In the genomic region with DNA sequence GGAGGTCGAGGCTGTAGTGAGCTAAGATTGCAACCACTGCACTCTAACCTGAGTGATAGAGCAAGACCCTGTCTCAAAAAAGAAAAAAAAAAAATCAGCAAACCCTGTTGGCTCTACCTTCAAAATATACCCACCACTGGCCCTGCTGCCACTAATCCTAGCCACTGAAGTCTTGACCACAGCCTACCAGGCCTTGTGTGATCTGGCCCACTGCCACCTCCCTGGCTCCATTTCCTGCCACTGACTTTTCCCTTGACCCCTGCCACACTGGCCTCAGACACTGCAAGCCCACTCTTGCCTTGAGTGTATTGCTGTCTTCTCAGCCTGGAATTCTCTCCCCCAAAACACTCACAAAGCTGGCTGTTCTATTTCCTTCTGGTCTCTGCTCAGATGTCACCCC, we compare ENCODE assay signal across 19 cellular contexts. TPM values are rescaled to one million over a fixed set of nuclear protein-coding genes. Genes with fewer than 3 reads are reported as not detected.
A peak's percentile ranks its signal among the peaks of the same experiment; 100 is the strongest.
DNase-seq lines count a peak whose midpoint lies in the region; ATAC-seq, FAIRE-seq and TF ChIP-seq lines count a peak whose summit lies in the region.
"Had no signal": no experiment of that assay in that cellular context is flagged by ENCODE, and none has a peak within 500 bp of the region (broad histone marks: within the 10 kb centered on the region; RNA-seq: fewer than 3 reads in every experiment).

No MANE protein-coding gene starts in this region.

- no peak for DNase-seq in MCF 10A (ENCODE audit: unreplicated experiment)
- no peak for DNase-seq in breast epithelium (ENCODE audit: low spot score in 2 of 2)
- DNase-seq in K562 (ENCODE audit: extremely low read depth in 1 of 4, low spot score in 3 of 4) = no peak
- DNase-seq in mesenchymal stem cell = no peak
- peak; percentile 62 for DNase-seq in posterior vena cava (ENCODE audit: low spot score)
- DNase-seq in RKO (ENCODE audit: low spot score) = no peak
- no peak for DNase-seq in NCI-H526 (lab: John Stamatoyannopoulos, UW)
- DNase-seq: BE2C; CD4-positive, alpha-beta memory T cell; DMS153; DMS79 treated with DMSO at 0.1 percent for 48 hours; EL had no signal

- 25% methylated on average over 1 of the region's 1 CpG for WGBS in K562 (ENCODE audit: insufficient coverage, low coverage, missing lambda C conversion rate)
- 73% methylated on average over 1 of the region's 1 CpG for WGBS in mesenchymal stem cell

- no peak overlapping the region for H3K4me3 ChIP-seq in breast epithelium
- H3K4me3 ChIP-seq in K562 = no peak overlapping the region
- H3K4me3 ChIP-seq in mesenchymal stem cell (ENCODE audit: insufficient read depth in 1 of 2, low read depth in 1 of 2, low read length in 2 of 2) = no peak overlapping the region

- no peak overlapping the region for H2BK120ac ChIP-seq in mesenchymal stem cell (ENCODE audit: low read depth, low read length)

- CTCF ChIA-PET in MCF 10A (lab: Yijun Ruan, JAX) = interaction anchor here (1.1 kb wide), 1 partner anchor 18 kb away, joined by 3 read pairs; no protein-coding TSS in a partner anchor
- CTCF ChIA-PET in K562 (lab: Yijun Ruan, JAX; ENCODE audit: low intra/inter-chr PET ratio) = no interaction called here

- peak overlapping the region; percentile 61 for H3K27ac Mint-ChIP-seq in MCF 10A (ENCODE audit: low read depth, unreplicated experiment)

- TF ChIP-seq EP300 in K562 (IDR thresholded peaks at IDR 0.05; ENCODE audit: low read length) = no peak

- peak overlapping the region in 1 of 2 experiments; percentile 41 for H3K18ac ChIP-seq in mesenchymal stem cell (ENCODE audit: low read depth in 1 of 2, low read length in 2 of 2)

- BruUV-seq in MCF 10A (replicated peaks; lab: Mats Ljungman, UMichigan) (no TSS peak), K562 (replicated peaks; lab: Mats Ljungman, UMichigan) (no TSS peak)

- H3K4me2 ChIP-seq in K562 (ENCODE audit: insufficient read depth, low read length) (no peak overlapping the region), mesenchymal stem cell (ENCODE audit: low read length, poor library complexity, severe bottlenecking) (no peak overlapping the region)

- no peaks in the 10 kb centered on the region for H3K79me2 ChIP-seq in K562 (ENCODE audit: control insufficient read depth, insufficient read depth, low read length)

- TF ChIP-seq RAD21 in K562 (CRISPR knock-in tag; conservative IDR thresholded peaks at IDR 0.05 in 1 of 2, IDR thresholded peaks at IDR 0.05 in 1 of 2) = no peak

- no peaks in the 10 kb centered on the region for H4K20me1 ChIP-seq in K562 (replicated peaks; ENCODE audit: control insufficient read depth, insufficient read depth, low read length)

- H2BK5ac ChIP-seq in mesenchymal stem cell (ENCODE audit: low read depth, low read length, poor library complexity, severe bottlenecking) = no peak overlapping the region

- POLR2A ChIA-PET in MCF 10A (lab: Yijun Ruan, JAX) = interaction anchor here (0.9 kb wide), 1 partner anchor 16 kb away, joined by 3 read pairs; no protein-coding TSS in a partner anchor
- POLR2A ChIA-PET in K562 (lab: Yijun Ruan, JAX) = interaction anchor here (0.7 to 1.1 kb wide), 2 partner anchors 16 to 90 kb away, joined by 3 read pairs; no protein-coding TSS in a partner anchor

- H3K36me3 Mint-ChIP-seq in MCF 10A (ENCODE audit: insufficient read depth, unreplicated experiment) = no peaks in the 10 kb centered on the region
- H3K36me3 Mint-ChIP-seq: CD4-positive, alpha-beta memory T cell had no signal

- H3K9ac ChIP-seq in K562 (ENCODE audit: insufficient read depth in 1 of 2, low read depth in 2 of 2, low read length in 2 of 2) (peak overlapping the region in 1 of 2 experiments; percentile 6; a peak in 1 of 4 replicates), mesenchymal stem cell (ENCODE audit: low read length) (no peak overlapping the region)

- intact Hi-C loops in MCF 10A (cut with micrococcal nuclease) = no loop called here
- intact Hi-C loops in breast epithelium (cut with DNase I; ENCODE audit: low total_unique reads) = no loop called here
- intact Hi-C loops in K562 (cut with micrococcal nuclease) = no loop called here
- intact Hi-C loops in posterior vena cava (cut with DNase I) = no loop called here

- no peak overlapping the region for H3K4me3 Mint-ChIP-seq in MCF 10A (ENCODE audit: unreplicated experiment)
- H3K4me3 Mint-ChIP-seq: CD4-positive, alpha-beta memory T cell had no signal

- ATAC-seq in K562 = no peak
- ATAC-seq in HG03025 (IDR thresholded peaks at IDR 0.05; ENCODE audit: low FRiP score, unreplicated experiment) = no peak
- ATAC-seq: HCT116 had no signal

- H3K79me1 ChIP-seq in mesenchymal stem cell (replicated peaks; ENCODE audit: low read length, poor library complexity, severe bottlenecking) = no peaks in the 10 kb centered on the region

- H3K27me3 Mint-ChIP-seq in MCF 10A (ENCODE audit: insufficient read depth, unreplicated experiment) = no peaks in the 10 kb centered on the region
- H3K27me3 Mint-ChIP-seq: CD4-positive, alpha-beta memory T cell had no signal

- no peaks in the 10 kb centered on the region for H3K9me1 ChIP-seq in K562 (ENCODE audit: control insufficient read depth, insufficient read depth, low read length)

- H2AFZ ChIP-seq in K562 (ENCODE audit: low read depth, low read length) (no peak overlapping the region), mesenchymal stem cell (ENCODE audit: low read depth, low read length) (peak overlapping the region; percentile 37)

- H3K9me3 ChIP-seq in breast epithelium (no peaks in the 10 kb centered on the region), K562 (replicated peaks; ENCODE audit: control insufficient read depth, insufficient read depth, low read depth, low read length) (no peaks in the 10 kb centered on the region; the same call in 1 of the 2 replicates), mesenchymal stem cell (ENCODE audit: control insufficient read depth, low read length) (no peaks in the 10 kb centered on the region)
- H3K9me3 ChIP-seq: BE2C had no signal

- H3K4me1 ChIP-seq in breast epithelium (no peaks in the 10 kb centered on the region), K562 (replicated peaks in 1 of 2; ENCODE audit: control insufficient read depth in 2 of 2, insufficient read depth in 2 of 2, low read length in 2 of 2) (peaks cover 3 to 4% of the 10 kb centered on the region in 2 experiments; a peak in 2 of 5 replicates), mesenchymal stem cell (ENCODE audit: control insufficient read depth, insufficient read depth, low read depth, low read length) (no peaks in the 10 kb centered on the region)
- H3K4me1 ChIP-seq: BE2C had no signal

- H3K9me3 Mint-ChIP-seq in MCF 10A (ENCODE audit: unreplicated experiment) = no peaks in the 10 kb centered on the region
- H3K9me3 Mint-ChIP-seq: CD4-positive, alpha-beta memory T cell had no signal

- no peak for TF ChIP-seq POLR2A in breast epithelium (IDR thresholded peaks at IDR 0.05)
- no peak for TF ChIP-seq POLR2A in K562 (conservative IDR thresholded peaks at IDR 0.05)

- H3K27ac ChIP-seq in breast epithelium (no peak overlapping the region), K562 (ENCODE audit: extremely low read depth, low read depth, low read length) (no peak overlapping the region), mesenchymal stem cell (ENCODE audit: low read length, poor library complexity, severe bottlenecking) (no peak overlapping the region)
- H3K27ac ChIP-seq: C4-2B had no signal

- peak overlapping the region; percentile 66 for H4K8ac ChIP-seq in mesenchymal stem cell (ENCODE audit: low read length)

- peaks cover 20% of the 10 kb centered on the region for H3K4me1 Mint-ChIP-seq in MCF 10A (ENCODE audit: insufficient read depth, unreplicated experiment)
- H3K4me1 Mint-ChIP-seq: CD4-positive, alpha-beta memory T cell had no signal

- H3K14ac ChIP-seq in mesenchymal stem cell (ENCODE audit: low read length in 2 of 2) = no peak overlapping the region

- H3K36me3 ChIP-seq in breast epithelium (no peaks in the 10 kb centered on the region), K562 (ENCODE audit: control insufficient read depth, insufficient read depth, low read length) (no peaks in the 10 kb centered on the region), mesenchymal stem cell (ENCODE audit: control insufficient read depth in 1 of 2, insufficient read depth in 2 of 2, low read depth in 1 of 2, low read length in 2 of 2) (no peaks in the 10 kb centered on the region)
- H3K36me3 ChIP-seq: BE2C had no signal

- H4K91ac ChIP-seq in mesenchymal stem cell (ENCODE audit: low read length) = no peak overlapping the region

- peak overlapping the region; percentile 2 to 83 for H2BK12ac ChIP-seq in mesenchymal stem cell (ENCODE audit: low read length in 2 of 2)

- H2AK5ac ChIP-seq in mesenchymal stem cell (ENCODE audit: low read length, severe bottlenecking) = no peak overlapping the region

- H2BK15ac ChIP-seq in mesenchymal stem cell (ENCODE audit: low read depth, poor library complexity, severe bottlenecking) = no peak overlapping the region

- in situ Hi-C loops in K562 (cut with MboI) = no loop called here

- FAIRE-seq in K562 (lab: Jason Lieb, UNC) = no peak
- FAIRE-seq: A204.1, G401.6, GM12892, H54 had no signal

- H3K27me3 ChIP-seq in breast epithelium (no peaks in the 10 kb centered on the region), K562 (ENCODE audit: control insufficient read depth in 2 of 2, insufficient read depth in 2 of 2, low read length in 2 of 2) (no peaks in the 10 kb centered on the region), mesenchymal stem cell (ENCODE audit: control insufficient read depth in 1 of 2, insufficient read depth in 1 of 2, low read length in 2 of 2) (no peaks in the 10 kb centered on the region)
- H3K27me3 ChIP-seq: BE2C had no signal

- TF ChIP-seq CTCF in MCF 10A (IDR thresholded peaks at IDR 0.05; ENCODE audit: unreplicated experiment) (no peak), breast epithelium (IDR thresholded peaks at IDR 0.05) (no peak), K562 (IDR thresholded peaks at IDR 0.05 in 2 of 3, conservative IDR thresholded peaks at IDR 0.05 in 1 of 3; ENCODE audit: insufficient read depth in 2 of 3, low read depth in 1 of 3, low read length in 3 of 3) (no peak)

- peak overlapping the region in 1 of 2 experiments; percentile 35 for H3K4ac ChIP-seq in mesenchymal stem cell (ENCODE audit: low read depth in 1 of 2, low read length in 2 of 2)

- peak overlapping the region in 1 of 2 experiments; percentile 77 for H3K23ac ChIP-seq in mesenchymal stem cell (ENCODE audit: low read length in 2 of 2)

RNA-seq across cellular contexts. Expression of a gene that starts 33.7 kb away (rescaled TPM):
- total RNA-seq in MCF 10A (2022) (0.84 and 2.2 TPM in 2 replicates), breast epithelium (not detected), K562 (2014; rRNA removed) (0.20 TPM in 1 of 2 replicates, not detected in the other), K562 (2014; rRNA removed; fragmentation: Illumina TruSeq; extraction: Trizol) (0.76 TPM in 1 of 2 replicates, not detected in the other), K562 (2015; rRNA removed; fragmentation: Illumina TruSeq; extraction: Trizol) (0.14 TPM in 1 of 2 replicates, not detected in the other), K562 (2021) (0.33 and 0.36 TPM in 2 replicates), posterior vena cava (not detected)
- total RNA-seq in K562 (2011; cell fraction: chromatin; rRNA removed; ENCODE audit: low replicate concordance) = 0.32 and 1.1 TPM in 2 replicates
- 1.7 and 1.8 TPM in 2 replicates for total RNA-seq in K562 (2011; cell fraction: nucleolus; rRNA removed)
- 0.73 TPM in 1 of 2 replicates, not detected in the other for total RNA-seq in K562 (2011; cell fraction: nucleoplasm; rRNA removed)
- polyA plus RNA-seq in K562 (2011; rRNA removed) (0.34 and 0.46 TPM in 2 replicates), K562 (2014; fragmentation: Illumina TruSeq; extraction: Trizol) (not detected in 2 replicates), K562 (2014; fragmentation: Nextera tagmentation; extraction: Ambion mirVana) (under 1 TPM; 0.07 to 0.21 TPM), K562 (2014; rRNA removed) (0.41 and 1.2 TPM in 2 replicates)
- polyA plus RNA-seq in K562 (2011; cell fraction: cytosol; rRNA removed) = 0.76 TPM in 1 of 2 replicates, not detected in the other
- 1.1 TPM in 2 replicates for polyA plus RNA-seq in K562 (2011; cell fraction: nucleus; rRNA removed)
- polyA plus RNA-seq in K562 (2012) = 0.55 and 1.0 TPM in 2 replicates
- 0.53 TPM in 1 of 2 replicates, not detected in the other for polyA minus RNA-seq in K562 (2011; rRNA and poly(A)+ RNA removed)
- polyA minus RNA-seq in K562 (2011; cell fraction: cytosol; rRNA and poly(A)+ RNA removed) = not detected in 2 replicates
- polyA minus RNA-seq in K562 (2011; cell fraction: nucleus; rRNA and poly(A)+ RNA removed) = 0.33 and 1.1 TPM in 2 replicates
- polyA plus RNA-seq in mesenchymal stem cell (2013, experiment 1 of 2) = not detected
- 0.14 TPM for polyA plus RNA-seq in mesenchymal stem cell (2013, experiment 2 of 2)
- polyA plus RNA-seq: CD4-positive, alpha-beta memory T cell had no signal

RNA-seq across cellular contexts. Expression of a gene that starts 42.1 kb away (rescaled TPM):
- 173 and 188 TPM in 2 replicates for total RNA-seq in MCF 10A (2022)
- total RNA-seq in breast epithelium = 100 to 1,000 TPM; 102 to 254 (median 109) TPM
- 12.5 and 27.5 TPM in 2 replicates for total RNA-seq in K562 (2011; cell fraction: chromatin; rRNA removed; ENCODE audit: low replicate concordance)
- total RNA-seq in K562 (2011; cell fraction: nucleolus; rRNA removed) = 22.3 and 22.9 TPM in 2 replicates
- total RNA-seq in K562 (2011; cell fraction: nucleoplasm; rRNA removed) = 12.0 and 16.9 TPM in 2 replicates
- 59.5 and 80.5 TPM in 2 replicates for total RNA-seq in K562 (2014; rRNA removed)
- total RNA-seq in K562 (2014; rRNA removed; fragmentation: Illumina TruSeq; extraction: Trizol) = 18.9 and 25.3 TPM in 2 replicates
- total RNA-seq in K562 (2015; rRNA removed; fragmentation: Illumina TruSeq; extraction: Trizol) = 82.9 and 85.5 TPM in 2 replicates
- 56.0 and 59.5 TPM in 2 replicates for total RNA-seq in K562 (2021)
- 64.7 and 70.7 TPM in 2 replicates for polyA plus RNA-seq in K562 (2011; rRNA removed)
- polyA plus RNA-seq in K562 (2011; cell fraction: cytosol; rRNA removed) = 65.8 and 109 TPM in 2 replicates
- 41.7 and 43.1 TPM in 2 replicates for polyA plus RNA-seq in K562 (2011; cell fraction: nucleus; rRNA removed)
- 96.2 and 154 TPM in 2 replicates for polyA plus RNA-seq in K562 (2012)
- polyA plus RNA-seq in K562 (2014; fragmentation: Illumina TruSeq; extraction: Trizol) = 39.4 and 48.0 TPM in 2 replicates
- 10 to 100 TPM; 10.6 to 21.7 TPM for polyA plus RNA-seq in K562 (2014; fragmentation: Nextera tagmentation; extraction: Ambion mirVana)
- 83.4 and 90.4 TPM in 2 replicates for polyA plus RNA-seq in K562 (2014; rRNA removed)
- 14.5 and 26.8 TPM in 2 replicates for polyA minus RNA-seq in K562 (2011; rRNA and poly(A)+ RNA removed)
- polyA minus RNA-seq in K562 (2011; cell fraction: cytosol; rRNA and poly(A)+ RNA removed) = 16.9 and 25.1 TPM in 2 replicates
- polyA minus RNA-seq in K562 (2011; cell fraction: nucleus; rRNA and poly(A)+ RNA removed) = 11.3 and 15.8 TPM in 2 replicates
- 109 TPM for polyA plus RNA-seq in mesenchymal stem cell (2013, experiment 1 of 2)
- 105 TPM for polyA plus RNA-seq in mesenchymal stem cell (2013, experiment 2 of 2)
- total RNA-seq in posterior vena cava = 10 to 100 TPM; 56.6 to 72.1 TPM
